Comparison of ENCODE assay signal across 8 cellular contexts in the genomic region with DNA sequence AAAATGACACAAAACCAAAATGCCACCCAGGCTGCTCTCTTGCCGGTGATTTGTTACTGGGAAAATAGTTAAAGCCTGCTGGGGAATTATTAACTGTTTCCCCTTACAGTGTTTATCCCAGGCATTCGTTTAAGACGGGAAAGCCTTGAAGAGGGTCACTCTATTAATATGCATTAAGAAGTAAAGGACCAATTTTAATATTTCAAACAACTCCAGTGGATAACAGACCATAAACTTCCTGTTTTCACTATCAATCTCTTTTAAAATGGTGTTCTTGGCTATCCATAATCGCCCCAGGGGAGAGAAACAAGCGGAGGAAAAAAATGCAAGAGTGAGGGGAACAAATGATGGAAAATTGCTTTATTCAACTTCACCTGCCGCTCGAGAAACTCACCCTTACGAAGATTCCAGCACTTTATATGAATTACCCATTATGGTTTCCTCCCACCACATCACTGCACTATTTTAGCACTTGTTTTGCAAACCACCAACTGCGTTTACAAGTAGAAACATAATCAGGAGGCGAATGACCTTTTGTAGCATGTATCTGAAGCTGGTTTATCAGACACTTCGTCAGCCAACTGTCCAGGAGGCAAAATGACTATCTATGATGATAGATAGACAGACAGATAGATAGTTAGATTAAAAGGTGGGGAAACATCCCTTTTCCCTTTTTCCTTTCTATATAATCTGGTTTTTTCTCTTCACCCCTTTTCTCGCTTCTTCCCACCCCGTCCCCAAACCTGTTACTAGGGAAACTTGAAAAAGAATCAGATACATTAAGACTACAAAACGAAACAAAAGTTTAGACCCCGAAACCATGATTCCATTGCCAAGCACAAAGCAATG. TPM values are rescaled to one million over a fixed set of nuclear protein-coding genes. Genes with fewer than 3 reads are reported as not detected.
A peak's percentile ranks its signal among the peaks of the same experiment; 100 is the strongest.
DNase-seq lines count a peak whose midpoint lies in the region; ATAC-seq and TF ChIP-seq lines count a peak whose summit lies in the region.

No MANE protein-coding gene starts in this region.

- H3K9me3 Mint-ChIP-seq in chondrocyte (ENCODE audit: low read depth), result no peaks in the 10 kb centered on the region
- H3K9me3 Mint-ChIP-seq in natural killer cell treated with Interleukin-12 subunit alpha and Interleukin-12 subunit beta and Interleukin-15 and Interleukin-18, amount 100 ng/mL, for 72 hours, result peaks cover 9% of the 10 kb centered on the region

- in situ Hi-C loops in KBM-7 (cut with MboI; ENCODE audit: low pct_unique_long_range_greater_than_20kb, low sequenced_read_pairs), result loop anchor here (25.0 kb wide), 1 partner anchor 328 kb away; no protein-coding TSS in a partner anchor

- H3K4me1 Mint-ChIP-seq in chondrocyte (ENCODE audit: low read depth), result peaks cover 15% of the 10 kb centered on the region
- peaks cover 12 to 14% of the 10 kb centered on the region in 2 donors for H3K4me1 Mint-ChIP-seq in natural killer cell treated with Interleukin-12 subunit alpha and Interleukin-12 subunit beta and Interleukin-15 and Interleukin-18, amount 100 ng/mL, for 72 hours (ENCODE audit: low read depth in 2 of 2)

- no peak overlapping the region for H3K27ac Mint-ChIP-seq in chondrocyte (ENCODE audit: unreplicated experiment)
- H3K27ac Mint-ChIP-seq in natural killer cell treated with Interleukin-12 subunit alpha and Interleukin-12 subunit beta and Interleukin-15 and Interleukin-18, amount 100 ng/mL, for 72 hours, result no peak overlapping the region

- DNase-seq in KBM-7 (peak; percentile 37), chondrocyte (ENCODE audit: low spot score) (no peak), SKM-1 (lab: John Stamatoyannopoulos, UW; ENCODE audit: unreplicated experiment) (no peak), NCI-H2227 treated with DMSO at 0.1 percent for 48 hours (lab: John Stamatoyannopoulos, UW) (no peak), COLO829 (ENCODE audit: low spot score) (no peak), hepatic stellate cell (ENCODE audit: low spot score) (no peak)
- DNase-seq in natural killer cell treated with Interleukin-12 subunit alpha and Interleukin-12 subunit beta and Interleukin-15 and Interleukin-18, amount 100 ng/mL, for 72 hours (ENCODE audit: low spot score), result no peak

- peaks cover 48% of the 10 kb centered on the region for H3K27me3 ChIP-seq in BLaER1

- ATAC-seq in natural killer cell treated with Interleukin-12 subunit alpha and Interleukin-12 subunit beta and Interleukin-15 and Interleukin-18, amount 100 ng/mL, for 72 hours, result no peak

- 0 out of 2 replicates have a peak, but pooled peaks cover 5% of the 10 kb centered on the region for H4K20me1 ChIP-seq in BLaER1

- peaks cover 6% of the 10 kb centered on the region; the same call in 1 of the 2 replicates for H3K4me1 ChIP-seq in BLaER1

- peak overlapping the region; percentile 33; the same call in 1 of the 2 replicates for H3K9ac ChIP-seq in BLaER1

- H3K36me3 Mint-ChIP-seq in chondrocyte (ENCODE audit: low read depth), result no peaks in the 10 kb centered on the region
- peaks cover 5% of the 10 kb centered on the region for H3K36me3 Mint-ChIP-seq in natural killer cell treated with Interleukin-12 subunit alpha and Interleukin-12 subunit beta and Interleukin-15 and Interleukin-18, amount 100 ng/mL, for 72 hours

- H3K27me3 Mint-ChIP-seq in chondrocyte (ENCODE audit: low read depth), result peaks cover 47% of the 10 kb centered on the region
- peaks cover 26 to 37% of the 10 kb centered on the region in 2 donors for H3K27me3 Mint-ChIP-seq in natural killer cell treated with Interleukin-12 subunit alpha and Interleukin-12 subunit beta and Interleukin-15 and Interleukin-18, amount 100 ng/mL, for 72 hours

- H3K4me3 ChIP-seq in BLaER1, result peak overlapping the region; percentile 72

- no peaks in the 10 kb centered on the region for H3K36me3 ChIP-seq in BLaER1

- TF ChIP-seq CTCF in chondrocyte (IDR thresholded peaks at IDR 0.05), result no peak

- H3K27ac ChIP-seq in BLaER1, result no peak overlapping the region

- peak overlapping the region; percentile 83 for H3K4me3 Mint-ChIP-seq in chondrocyte (ENCODE audit: unreplicated experiment)
- peak overlapping the region; percentile 65 for H3K4me3 Mint-ChIP-seq in natural killer cell treated with Interleukin-12 subunit alpha and Interleukin-12 subunit beta and Interleukin-15 and Interleukin-18, amount 100 ng/mL, for 72 hours

- no peaks in the 10 kb centered on the region for H3K9me3 ChIP-seq in BLaER1

- peak overlapping the region; percentile 88 for H3K4me2 ChIP-seq in BLaER1

RNA-seq across cellular contexts. Expression of a gene that starts 1.2 kb away (rescaled TPM):
- 1.5 TPM in 1 of 3 replicates, not detected in the others for total RNA-seq in chondrocyte
- not detected for total RNA-seq in natural killer cell treated with Interleukin-12 subunit alpha and Interleukin-12 subunit beta and Interleukin-15 and Interleukin-18, amount 100 ng/mL, for 72 hours
